In the genomic region with DNA sequence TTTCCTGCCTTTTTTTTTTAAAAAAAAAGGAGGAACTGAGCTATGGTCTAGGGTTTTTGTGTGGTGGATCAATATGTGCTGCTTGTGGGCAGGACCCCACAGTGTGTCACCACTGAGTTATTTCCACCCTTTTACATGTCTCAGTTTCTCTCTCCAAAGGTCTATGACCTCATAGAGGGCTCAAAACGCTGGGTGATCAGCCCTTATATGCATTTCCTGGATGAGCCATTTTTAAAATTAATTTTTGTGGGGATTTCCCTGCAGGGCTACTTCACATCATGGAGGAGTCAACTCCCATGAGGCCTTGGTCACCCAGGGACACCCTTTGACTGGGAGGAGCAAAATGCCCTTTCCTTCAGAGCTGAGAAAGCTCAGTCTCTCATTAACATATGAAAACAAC, we compare ENCODE assay signal across 10 cellular contexts. TPM values are rescaled to one million over a fixed set of nuclear protein-coding genes. Genes with fewer than 3 reads are reported as not detected.
DNase-seq lines count a peak whose midpoint lies in the region; ATAC-seq, FAIRE-seq and TF ChIP-seq lines count a peak whose summit lies in the region.
"Had no signal": no experiment of that assay in that cellular context is flagged by ENCODE, and none has a peak within 500 bp of the region (broad histone marks: within the 10 kb centered on the region; RNA-seq: fewer than 3 reads in every experiment).

No MANE protein-coding gene starts in this region.

- no peak overlapping the region for H3K4me2 ChIP-seq in endothelial cell of umbilical vein (ENCODE audit: insufficient read depth, low read length)

- POLR2A ChIA-PET in endothelial cell of umbilical vein (lab: Charles Lee) = no interaction called here

- H3K9me1 ChIP-seq in endothelial cell of umbilical vein (replicated peaks; ENCODE audit: control insufficient read depth, extremely low read depth, insufficient read depth, low read length) = no peaks in the 10 kb centered on the region

- TF ChIP-seq POLR2A in GM18505 (IDR thresholded peaks at IDR 0.05; ENCODE audit: borderline replicate concordance, extremely low read depth, insufficient read depth, insufficient read length) (no peak), endothelial cell of umbilical vein (IDR thresholded peaks at IDR 0.05; ENCODE audit: low read depth, low read length) (no peak)

- H3K36me3 ChIP-seq in endothelial cell of umbilical vein (ENCODE audit: control insufficient read depth in 2 of 2, extremely low read depth in 1 of 2, insufficient read depth in 2 of 2, low read length in 2 of 2) = no peaks in the 10 kb centered on the region

- no peak for TF ChIP-seq CTCF in endothelial cell of umbilical vein (IDR thresholded peaks at IDR 0.05; ENCODE audit: extremely low read depth in 1 of 2, insufficient read depth in 1 of 2, low read depth in 1 of 2, low read length in 2 of 2)
- no peak for TF ChIP-seq CTCF in dorsolateral prefrontal cortex (IDR thresholded peaks at IDR 0.05 in 54 of 56, conservative IDR thresholded peaks at IDR 0.05 in 2 of 56; ENCODE audit: low read depth in 1 of 56, partially characterized antibody in 56 of 56)

- no peaks in the 10 kb centered on the region for H3K9me3 ChIP-seq in endothelial cell of umbilical vein (replicated peaks; ENCODE audit: control insufficient read depth, insufficient read depth, low read length)

- no peak for FAIRE-seq in endothelial cell of umbilical vein (lab: Jason Lieb, UNC)

- H3K9ac ChIP-seq in endothelial cell of umbilical vein (replicated peaks; ENCODE audit: extremely low read depth, insufficient read depth, low read length) = no peak overlapping the region

- H3K27ac ChIP-seq in endothelial cell of umbilical vein (ENCODE audit: insufficient read depth, low read depth, low read length) (no peak overlapping the region), caudate nucleus (ENCODE audit: low read depth, low read length) (no peak overlapping the region), dorsolateral prefrontal cortex (no peak overlapping the region)

- H2AFZ ChIP-seq in endothelial cell of umbilical vein (ENCODE audit: low read depth, low read length) = no peak overlapping the region

- dilution Hi-C loops in endothelial cell of umbilical vein (cut with MboI; ENCODE audit: extremely low pct_ligation_motif_present, low sequenced_read_pairs) = no loop called here

- no peak overlapping the region for H3K4me3 ChIP-seq in endothelial cell of umbilical vein (replicated peaks in 1 of 3; ENCODE audit: insufficient read depth in 1 of 3, low read depth in 1 of 3, low read length in 3 of 3)
- no peak overlapping the region for H3K4me3 ChIP-seq in dorsolateral prefrontal cortex

- H3K79me2 ChIP-seq in endothelial cell of umbilical vein (ENCODE audit: control insufficient read depth, insufficient read depth, low read length) = no peaks in the 10 kb centered on the region

- no peaks in the 10 kb centered on the region for H3K4me1 ChIP-seq in endothelial cell of umbilical vein (ENCODE audit: control insufficient read depth, extremely low read depth, insufficient read depth, low read length)

- no peaks in the 10 kb centered on the region for H3K27me3 ChIP-seq in endothelial cell of umbilical vein (ENCODE audit: control insufficient read depth in 2 of 2, insufficient read depth in 2 of 2, low read length in 2 of 2)
- H3K27me3 ChIP-seq in dorsolateral prefrontal cortex = no peaks in the 10 kb centered on the region

- CTCF ChIA-PET in endothelial cell of umbilical vein (lab: Charles Lee) = interaction anchor here (1.2 kb wide), 1 partner anchor 73 kb away, joined by 3 read pairs; no protein-coding TSS in a partner anchor

- ATAC-seq in GM18505 (IDR thresholded peaks at IDR 0.05; ENCODE audit: unreplicated experiment) = peak; percentile 77
- ATAC-seq in GM21423 (IDR thresholded peaks at IDR 0.05; ENCODE audit: unreplicated experiment) = peak; percentile 81
- ATAC-seq in HG03439 (IDR thresholded peaks at IDR 0.05; ENCODE audit: unreplicated experiment) = peak; percentile 89

- intact Hi-C loops in endothelial cell of umbilical vein (cut with micrococcal nuclease) (no loop called here), dorsolateral prefrontal cortex (cut with DNase I) (no loop called here)

- BruUV-seq in endothelial cell of umbilical vein (replicated peaks; lab: Mats Ljungman, UMichigan) = no TSS peak

- DNase-seq in endothelial cell of umbilical vein (ENCODE audit: low read depth, low spot score) = no peak
- DNase-seq in caudate nucleus (lab: John Stamatoyannopoulos, UW) = no peak
- no peak for DNase-seq in mucosa of gallbladder (ENCODE audit: low spot score)
- no peak for DNase-seq in dorsolateral prefrontal cortex
- no peak for DNase-seq in stimulated activated CD4-positive, alpha-beta T cell treated with anti-CD3 and anti-CD28 coated beads, Interleukin-4, amount 100 ng/mL, for 24 hours
- DNase-seq: NCI-H1436 treated with DMSO at 0.1 percent for 48 hours; stimulated activated CD4-positive, alpha-beta T cell treated with anti-CD3 and anti-CD28 coated beads, Interleukin-2, amount 100 ng/mL, for 24 hours had no signal

- H4K20me1 ChIP-seq in endothelial cell of umbilical vein (replicated peaks; ENCODE audit: control insufficient read depth, extremely low read depth, insufficient read depth, low read length) = no peaks in the 10 kb centered on the region

TF ChIP-seq in endothelial cell of umbilical vein, 7 proteins besides CTCF, POLR2A, EP300 and RAD21:
- TF ChIP-seq EZH2 (IDR thresholded peaks at IDR 0.05; ENCODE audit: borderline replicate concordance, low read depth, low read length, severe bottlenecking) (no peak), JUN (IDR thresholded peaks at IDR 0.05; ENCODE audit: borderline replicate concordance, insufficient read depth, insufficient read length, low read depth) (no peak), FOS (IDR thresholded peaks at IDR 0.05; ENCODE audit: borderline replicate concordance, insufficient read depth, low read length) (peak; percentile 30)

RNA-seq across cellular contexts. Expression of a gene that starts 20.7 kb away (rescaled TPM):
- total RNA-seq in endothelial cell of umbilical vein (not detected in 2 replicates), mucosa of gallbladder (0.17 TPM), dorsolateral prefrontal cortex (under 1 TPM in 6 of 120 experiments, not detected in 114; 0.32 to 0.90 (median 0.62) TPM)
- not detected in 2 replicates for polyA plus RNA-seq in endothelial cell of umbilical vein
- polyA plus RNA-seq in endothelial cell of umbilical vein (2011; cell fraction: cytosol; rRNA removed) = not detected in 2 replicates
- polyA plus RNA-seq in endothelial cell of umbilical vein (2011; cell fraction: nucleus; rRNA removed) = not detected in 2 replicates
- polyA plus RNA-seq in endothelial cell of umbilical vein (2012) = not detected in 2 replicates
- polyA minus RNA-seq in endothelial cell of umbilical vein = not detected in 2 replicates
- not detected for polyA minus RNA-seq in endothelial cell of umbilical vein (2011; cell fraction: cytosol; rRNA and poly(A)+ RNA removed)
- not detected in 2 replicates for polyA minus RNA-seq in endothelial cell of umbilical vein (2011; cell fraction: nucleus; rRNA and poly(A)+ RNA removed)
